ENCODE assay signal across 1 cellular context in genomic region chr2:62163106-62163831, GRCh38.
TF ChIP-seq lines count a peak whose summit lies in the region.

No MANE protein-coding gene starts in this region.

TF ChIP-seq in K562, 482 proteins besides CTCF, POLR2A, EP300 and RAD21 (continued from another document and continues in another):
- TF ChIP-seq, protein P1, sequence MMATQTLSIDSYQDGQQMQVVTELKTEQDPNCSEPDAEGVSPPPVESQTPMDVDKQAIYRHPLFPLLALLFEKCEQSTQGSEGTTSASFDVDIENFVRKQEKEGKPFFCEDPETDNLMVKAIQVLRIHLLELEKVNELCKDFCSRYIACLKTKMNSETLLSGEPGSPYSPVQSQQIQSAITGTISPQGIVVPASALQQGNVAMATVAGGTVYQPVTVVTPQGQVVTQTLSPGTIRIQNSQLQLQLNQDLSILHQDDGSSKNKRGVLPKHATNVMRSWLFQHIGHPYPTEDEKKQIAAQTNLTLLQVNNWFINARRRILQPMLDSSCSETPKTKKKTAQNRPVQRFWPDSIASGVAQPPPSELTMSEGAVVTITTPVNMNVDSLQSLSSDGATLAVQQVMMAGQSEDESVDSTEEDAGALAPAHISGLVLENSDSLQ (IDR thresholded peaks at IDR 0.05) = peak; percentile 52; the same call in 1 of the 2 replicates
- peak; percentile 88 for TF ChIP-seq SMARCA4 (IDR thresholded peaks at IDR 0.05)
- peak; percentile 61 for TF ChIP-seq TCF3 (CRISPR knock-in tag; IDR thresholded peaks at IDR 0.05)
- no peak for TF ChIP-seq ZNF512 (tag; IDR thresholded peaks at IDR 0.05)
- peak; percentile 48; the same call in 1 of the 2 replicates for TF ChIP-seq STAT5A (IDR thresholded peaks at IDR 0.05; ENCODE audit: borderline replicate concordance, low read length)
- TF ChIP-seq ZNF324 (CRISPR knock-in tag; IDR thresholded peaks at IDR 0.05) = no peak
- 0 out of 2 replicates have a peak, but pooled peaks have one; percentile 46 for TF ChIP-seq CHAMP1 (IDR thresholded peaks at IDR 0.05)
- 0 out of 2 replicates have a peak, but pooled peaks have one; percentile 42 for TF ChIP-seq GATAD2B (IDR thresholded peaks at IDR 0.05; ENCODE audit: borderline replicate concordance)
- TF ChIP-seq SMARCE1 (IDR thresholded peaks at IDR 0.05) = peak; percentile 86
- TF ChIP-seq NRF1 (conservative IDR thresholded peaks at IDR 0.05 in 1 of 2, IDR thresholded peaks at IDR 0.05 in 1 of 2) = no peak
- peak; percentile 41; the same call in 1 of the 2 replicates for TF ChIP-seq ATF7 (IDR thresholded peaks at IDR 0.05)
- peak; percentile 89 for TF ChIP-seq DPF2 (IDR thresholded peaks at IDR 0.05)
- TF ChIP-seq ARNT (IDR thresholded peaks at IDR 0.05) = 0 out of 4 replicates have a peak, but pooled peaks of 1 of the 2 experiments have one; percentile 44
- peak; percentile 68 for TF ChIP-seq TAL1 (IDR thresholded peaks at IDR 0.05)
- TF ChIP-seq MITF (IDR thresholded peaks at IDR 0.05) = 0 out of 2 replicates have a peak, but pooled peaks have one; percentile 27
- TF ChIP-seq ZNF507 (tag; conservative IDR thresholded peaks at IDR 0.05) = no peak
- TF ChIP-seq ZEB2 (IDR thresholded peaks at IDR 0.05) = peak; percentile 72
- TF ChIP-seq, protein P2, sequence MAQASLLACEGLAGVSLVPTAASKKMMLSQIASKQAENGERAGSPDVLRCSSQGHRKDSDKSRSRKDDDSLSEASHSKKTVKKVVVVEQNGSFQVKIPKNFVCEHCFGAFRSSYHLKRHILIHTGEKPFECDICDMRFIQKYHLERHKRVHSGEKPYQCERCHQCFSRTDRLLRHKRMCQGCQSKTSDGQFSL (CRISPR knock-in tag; IDR thresholded peaks at IDR 0.05) = no peak
- TF ChIP-seq, protein P2 (tag; IDR thresholded peaks at IDR 0.05) = no peak
- peak; percentile 25; the same call in 1 of the 2 replicates for TF ChIP-seq JUND (IDR thresholded peaks at IDR 0.05; ENCODE audit: borderline replicate concordance, low read depth, low read length)
- TF ChIP-seq JUND (tag; IDR thresholded peaks at IDR 0.05; ENCODE audit: borderline replicate concordance, low read depth, low read length) = peak; percentile 49; the same call in 2 of the 3 replicates
- TF ChIP-seq TEAD4 (IDR thresholded peaks at IDR 0.05; ENCODE audit: low read length) = peak; percentile 77
- TF ChIP-seq TEAD4 (CRISPR knock-in tag; IDR thresholded peaks at IDR 0.05; ENCODE audit: borderline replicate concordance) = no peak
- 0 out of 2 replicates have a peak, but pooled peaks have one; percentile 5 for TF ChIP-seq ZNF592 (IDR thresholded peaks at IDR 0.05)
- no peak for TF ChIP-seq ZNF175 (CRISPR knock-in tag; IDR thresholded peaks at IDR 0.05; ENCODE audit: low read depth)
- TF ChIP-seq HNRNPL (IDR thresholded peaks at IDR 0.05; ENCODE audit: low read depth, low read length) = no peak
- TF ChIP-seq HES1 (IDR thresholded peaks at IDR 0.05; ENCODE audit: low read depth) = 0 out of 2 replicates have a peak, but pooled peaks have one; percentile 54
- peak; percentile 82 for TF ChIP-seq SMARCC2 (IDR thresholded peaks at IDR 0.05; ENCODE audit: low read depth)
- peak; percentile 40; the same call in 1 of the 2 replicates for TF ChIP-seq FOXJ2 (tag; IDR thresholded peaks at IDR 0.05)
- TF ChIP-seq ARID1B (IDR thresholded peaks at IDR 0.05) = peak; percentile 91
- TF ChIP-seq ATF2 (CRISPR knock-in tag; IDR thresholded peaks at IDR 0.05) = no peak
- 0 out of 2 replicates have a peak, but pooled peaks have one; percentile 25 for TF ChIP-seq ATF3 (IDR thresholded peaks at IDR 0.05)
- TF ChIP-seq ATF3 (CRISPR knock-in tag; conservative IDR thresholded peaks at IDR 0.05) = no peak
- peak in 1 of 2 experiments; percentile 37; a peak in 1 of 4 replicates for TF ChIP-seq TBL1XR1 (IDR thresholded peaks at IDR 0.05; ENCODE audit: low read length in 2 of 2)
- TF ChIP-seq HDAC2 (IDR thresholded peaks at IDR 0.05) = peak; percentile 49; the same call in 1 of the 2 replicates
- TF ChIP-seq FOSL1 (tag; conservative IDR thresholded peaks at IDR 0.05) = peak; percentile 88
- peak in 1 of 2 experiments; percentile 69; a peak in 2 of 4 replicates for TF ChIP-seq HDAC1 (IDR thresholded peaks at IDR 0.05)
- TF ChIP-seq, protein P3, sequence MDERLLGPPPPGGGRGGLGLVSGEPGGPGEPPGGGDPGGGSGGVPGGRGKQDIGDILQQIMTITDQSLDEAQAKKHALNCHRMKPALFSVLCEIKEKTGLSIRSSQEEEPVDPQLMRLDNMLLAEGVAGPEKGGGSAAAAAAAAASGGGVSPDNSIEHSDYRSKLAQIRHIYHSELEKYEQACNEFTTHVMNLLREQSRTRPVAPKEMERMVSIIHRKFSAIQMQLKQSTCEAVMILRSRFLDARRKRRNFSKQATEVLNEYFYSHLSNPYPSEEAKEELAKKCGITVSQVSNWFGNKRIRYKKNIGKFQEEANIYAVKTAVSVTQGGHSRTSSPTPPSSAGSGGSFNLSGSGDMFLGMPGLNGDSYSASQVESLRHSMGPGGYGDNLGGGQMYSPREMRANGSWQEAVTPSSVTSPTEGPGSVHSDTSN (CRISPR knock-in tag; IDR thresholded peaks at IDR 0.05; ENCODE audit: low read depth) = no peak
- TF ChIP-seq, protein P3 (tag; conservative IDR thresholded peaks at IDR 0.05; ENCODE audit: low read depth) = peak; percentile 86
- no peak for TF ChIP-seq ZBTB43 (CRISPR knock-in tag; IDR thresholded peaks at IDR 0.05)
- TF ChIP-seq GATA2 (CRISPR knock-in tag; IDR thresholded peaks at IDR 0.05) = peak; percentile 60
- TF ChIP-seq MTA1 (IDR thresholded peaks at IDR 0.05; ENCODE audit: borderline replicate concordance) = peak; percentile 70; the same call in 1 of the 2 replicates
- TF ChIP-seq CBFA2T2 (conservative IDR thresholded peaks at IDR 0.05) = peak; percentile 84
